8 cellular contexts compared by ENCODE assay signal in genomic region chr2:19990416-19990728, GRCh38. TPM values are rescaled to one million over a fixed set of nuclear protein-coding genes. Genes with fewer than 3 reads are reported as not detected.
DNase-seq lines count a peak whose midpoint lies in the region; ATAC-seq, FAIRE-seq and TF ChIP-seq lines count a peak whose summit lies in the region.

No MANE protein-coding gene starts in this region.

- no peaks in the 10 kb centered on the region for H3K9me1 ChIP-seq in K562 (ENCODE audit: control insufficient read depth, insufficient read depth, low read length)

- H4K20me1 ChIP-seq in K562 (replicated peaks; ENCODE audit: control insufficient read depth, insufficient read depth, low read length): no peaks in the 10 kb centered on the region

- no peak for TF ChIP-seq POLR2A in K562 (conservative IDR thresholded peaks at IDR 0.05)
- no peak for TF ChIP-seq POLR2A in right lobe of liver (IDR thresholded peaks at IDR 0.05)
- no peak for TF ChIP-seq POLR2A in GM18505 (IDR thresholded peaks at IDR 0.05; ENCODE audit: borderline replicate concordance, extremely low read depth, insufficient read depth, insufficient read length)

- in situ Hi-C loops in K562 (cut with MboI): no loop called here

- H3K9me3 ChIP-seq in K562 (replicated peaks; ENCODE audit: control insufficient read depth, insufficient read depth, low read depth, low read length): no peaks in the 10 kb centered on the region
- no peaks in the 10 kb centered on the region for H3K9me3 ChIP-seq in right lobe of liver
- no peaks in the 10 kb centered on the region for H3K9me3 ChIP-seq in thymus (ENCODE audit: control insufficient read depth)

- BruUV-seq in K562 (replicated peaks; lab: Mats Ljungman, UMichigan): no TSS peak

- no peaks in the 10 kb centered on the region for H3K36me3 Mint-ChIP-seq in activated CD4-positive, alpha-beta T cell treated with anti-CD3 and anti-CD28 coated beads, Interleukin-2, amount 10 ng/mL, durations not matched to agents 7 days and 5 days (ENCODE audit: low read depth)

- H3K4me2 ChIP-seq in K562 (ENCODE audit: insufficient read depth, low read length): peak overlapping the region; percentile 88

- no peaks in the 10 kb centered on the region for H3K9me3 Mint-ChIP-seq in activated CD4-positive, alpha-beta T cell treated with anti-CD3 and anti-CD28 coated beads, Interleukin-2, amount 10 ng/mL, durations not matched to agents 7 days and 5 days

- peak overlapping the region in 1 of 2 experiments; percentile 91; a peak in 2 of 4 replicates for H3K9ac ChIP-seq in K562 (ENCODE audit: insufficient read depth in 1 of 2, low read depth in 2 of 2, low read length in 2 of 2)

- no peak for DNase-seq in activated CD4-positive, alpha-beta T cell treated with anti-CD3 and anti-CD28 coated beads, Interleukin-2, amount 10 ng/mL, durations not matched to agents 7 days and 5 days
- DNase-seq in activated CD4-positive, alpha-beta T cell treated with anti-CD3 and anti-CD28 coated beads, Interleukin-2, amount 50 U/mL, for 1 hour: no peak
- no peak for DNase-seq in K562 (ENCODE audit: extremely low read depth in 1 of 4, low spot score in 3 of 4)
- DNase-seq in right lobe of liver: no peak
- DNase-seq in Ammon's horn (ENCODE audit: low spot score): no peak
- no peak for DNase-seq in activated CD8-positive, alpha-beta memory T cell treated with anti-CD3 and anti-CD28 coated beads, Interleukin-2, amount 50 U/mL, for 4 hours

- peak overlapping the region; percentile 74 for H3K4me3 ChIP-seq in K562
- peak overlapping the region; percentile 71 to 88 (median 85) for H3K4me3 ChIP-seq in right lobe of liver
- peak overlapping the region; percentile 88 for H3K4me3 ChIP-seq in thymus (ENCODE audit: low read length)

- no peaks in the 10 kb centered on the region; a peak in 2 of 5 replicates for H3K27me3 ChIP-seq in K562 (ENCODE audit: control insufficient read depth in 2 of 2, insufficient read depth in 2 of 2, low read length in 2 of 2)
- no peaks in the 10 kb centered on the region for H3K27me3 ChIP-seq in right lobe of liver
- peaks cover 4% of the 10 kb centered on the region for H3K27me3 ChIP-seq in thymus (ENCODE audit: control insufficient read depth, insufficient read depth)

- intact Hi-C loops in K562 (cut with micrococcal nuclease) (no loop called here), right lobe of liver (cut with DNase I) (no loop called here)

- H3K4me1 ChIP-seq in K562 (replicated peaks in 1 of 2; ENCODE audit: control insufficient read depth in 2 of 2, insufficient read depth in 2 of 2, low read length in 2 of 2) (peaks cover 0 to 9% of the 10 kb centered on the region in 2 experiments; a peak in 2 of 5 replicates), right lobe of liver (peaks cover 0 to 13% (median 0%) of the 10 kb centered on the region in 4 donors), thymus (ENCODE audit: control insufficient read depth, insufficient read depth, low read length) (peaks cover 9% of the 10 kb centered on the region)

- TF ChIP-seq RAD21 in K562 (CRISPR knock-in tag; conservative IDR thresholded peaks at IDR 0.05 in 1 of 2, IDR thresholded peaks at IDR 0.05 in 1 of 2): no peak

- ATAC-seq in K562 (no peak), right lobe of liver (peak in 1 of 4 donors; percentile 2), GM18505 (IDR thresholded peaks at IDR 0.05; ENCODE audit: unreplicated experiment) (no peak)

- peaks cover 4% of the 10 kb centered on the region; the same call in 2 of the 3 replicates for H3K36me3 ChIP-seq in K562 (ENCODE audit: control insufficient read depth, insufficient read depth, low read length)
- no peaks in the 10 kb centered on the region for H3K36me3 ChIP-seq in right lobe of liver
- H3K36me3 ChIP-seq in thymus (ENCODE audit: control insufficient read depth, insufficient read depth): no peaks in the 10 kb centered on the region

- H2AFZ ChIP-seq in K562 (ENCODE audit: low read depth, low read length): peak overlapping the region; percentile 96

- H3K4me3 Mint-ChIP-seq in activated CD4-positive, alpha-beta T cell treated with anti-CD3 and anti-CD28 coated beads, Interleukin-2, amount 10 ng/mL, durations not matched to agents 7 days and 5 days: peak overlapping the region; percentile 87

- H3K27me3 Mint-ChIP-seq in activated CD4-positive, alpha-beta T cell treated with anti-CD3 and anti-CD28 coated beads, Interleukin-2, amount 10 ng/mL, durations not matched to agents 7 days and 5 days: peaks cover 31% of the 10 kb centered on the region

- no peak for TF ChIP-seq EP300 in K562 (IDR thresholded peaks at IDR 0.05; ENCODE audit: low read length)

- POLR2A ChIA-PET in activated CD4-positive, alpha-beta T cell treated with anti-CD3 and anti-CD28 coated beads, Interleukin-2, amount 10 ng/mL, durations not matched to agents 7 days and 5 days (lab: Charles Lee): no interaction called here
- POLR2A ChIA-PET in K562 (lab: Yijun Ruan, JAX): interaction anchor here (1.4 kb wide), 1 partner anchor 16 kb away, joined by 4 read pairs; no protein-coding TSS in a partner anchor

- no peak for FAIRE-seq in K562 (lab: Jason Lieb, UNC)

- peaks cover 11% of the 10 kb centered on the region; the same call in 1 of the 3 replicates for H3K79me2 ChIP-seq in K562 (ENCODE audit: control insufficient read depth, insufficient read depth, low read length)

- CTCF ChIA-PET in activated CD4-positive, alpha-beta T cell treated with anti-CD3 and anti-CD28 coated beads, Interleukin-2, amount 10 ng/mL, durations not matched to agents 7 days and 5 days (lab: Charles Lee): interaction anchor here (1.2 kb wide), 1 partner anchor 11 kb away, joined by 4 read pairs; no protein-coding TSS in a partner anchor
- CTCF ChIA-PET in K562 (lab: Yijun Ruan, JAX; ENCODE audit: low intra/inter-chr PET ratio): no interaction called here

- no peak overlapping the region for H3K27ac ChIP-seq in K562 (ENCODE audit: extremely low read depth, low read depth, low read length)
- H3K27ac ChIP-seq in right lobe of liver: no peak overlapping the region
- H3K27ac ChIP-seq in thymus (ENCODE audit: low read depth): no peak overlapping the region

- H3K27ac Mint-ChIP-seq in activated CD4-positive, alpha-beta T cell treated with anti-CD3 and anti-CD28 coated beads, Interleukin-2, amount 10 ng/mL, durations not matched to agents 7 days and 5 days: peak overlapping the region; percentile 88

- no peak for TF ChIP-seq CTCF in K562 (IDR thresholded peaks at IDR 0.05 in 2 of 3, conservative IDR thresholded peaks at IDR 0.05 in 1 of 3; ENCODE audit: insufficient read depth in 2 of 3, low read depth in 1 of 3, low read length in 3 of 3)
- no peak for TF ChIP-seq CTCF in right lobe of liver (IDR thresholded peaks at IDR 0.05)

- H3K4me1 Mint-ChIP-seq in activated CD4-positive, alpha-beta T cell treated with anti-CD3 and anti-CD28 coated beads, Interleukin-2, amount 10 ng/mL, durations not matched to agents 7 days and 5 days: peaks cover 32% of the 10 kb centered on the region

- WGBS in K562 (ENCODE audit: insufficient coverage, low coverage, missing lambda C conversion rate): 51% methylated on average over 10 of the region's 10 CpGs
- WGBS in right lobe of liver (ENCODE audit: insufficient coverage, low coverage, low lambda C conversion rate, missing lambda C conversion rate): 10% methylated on average over 10 of the region's 10 CpGs
- WGBS in thymus: 32% methylated on average over 10 of the region's 10 CpGs

RNA-seq across cellular contexts. Expression of gene WDR35, which starts 0.5 kb away (rescaled TPM):
- 1 to 10 TPM; 3.9 to 4.0 TPM for total RNA-seq in activated CD4-positive, alpha-beta T cell treated with anti-CD3 and anti-CD28 coated beads, Interleukin-2, amount 10 ng/mL, durations not matched to agents 7 days and 5 days
- 6.3 and 26.2 TPM in 2 replicates for total RNA-seq in K562 (2011; cell fraction: chromatin; rRNA removed; ENCODE audit: low replicate concordance)
- total RNA-seq in K562 (2011; cell fraction: nucleolus; rRNA removed): 2.8 and 4.2 TPM in 2 replicates
- total RNA-seq in K562 (2011; cell fraction: nucleoplasm; rRNA removed): 7.7 and 10.5 TPM in 2 replicates
- total RNA-seq in K562 (2014; rRNA removed) (5.5 and 6.4 TPM in 2 replicates), K562 (2014; rRNA removed; fragmentation: Illumina TruSeq; extraction: Trizol) (12.3 and 13.1 TPM in 2 replicates), K562 (2015; rRNA removed; fragmentation: Illumina TruSeq; extraction: Trizol) (8.6 and 10.5 TPM in 2 replicates), K562 (2021) (9.2 and 9.6 TPM in 2 replicates), right lobe of liver (1 to 10 TPM; 1.2 to 3.3 (median 2.5) TPM)
- polyA plus RNA-seq in K562 (2011; rRNA removed) (7.0 and 9.5 TPM in 2 replicates), K562 (2014; fragmentation: Illumina TruSeq; extraction: Trizol) (6.8 and 8.0 TPM in 2 replicates), K562 (2014; fragmentation: Nextera tagmentation; extraction: Ambion mirVana) (1 to 10 TPM; 3.3 to 6.7 TPM), K562 (2014; rRNA removed) (6.2 and 7.3 TPM in 2 replicates), thymus (6.9 TPM)
- 1.6 and 3.3 TPM in 2 replicates for polyA plus RNA-seq in K562 (2011; cell fraction: cytosol; rRNA removed)
- polyA plus RNA-seq in K562 (2011; cell fraction: nucleus; rRNA removed): 9.1 and 10.2 TPM in 2 replicates
- polyA plus RNA-seq in K562 (2012): 3.3 and 4.2 TPM in 2 replicates
- polyA minus RNA-seq in K562 (2011; rRNA and poly(A)+ RNA removed): 22.3 and 25.7 TPM in 2 replicates
- polyA minus RNA-seq in K562 (2011; cell fraction: cytosol; rRNA and poly(A)+ RNA removed): 4.6 and 9.5 TPM in 2 replicates
- polyA minus RNA-seq in K562 (2011; cell fraction: nucleus; rRNA and poly(A)+ RNA removed): 7.5 and 10.8 TPM in 2 replicates

RNA-seq across cellular contexts. Expression of gene MATN3, which starts 22.1 kb away (rescaled TPM):
- total RNA-seq in activated CD4-positive, alpha-beta T cell treated with anti-CD3 and anti-CD28 coated beads, Interleukin-2, amount 10 ng/mL, durations not matched to agents 7 days and 5 days: not detected
- total RNA-seq in K562 (2011; cell fraction: chromatin; rRNA removed; ENCODE audit: low replicate concordance): not detected in 2 replicates
- not detected in 2 replicates for total RNA-seq in K562 (2011; cell fraction: nucleolus; rRNA removed)
- total RNA-seq in K562 (2011; cell fraction: nucleoplasm; rRNA removed): not detected in 2 replicates
- total RNA-seq in K562 (2014; rRNA removed) (not detected in 2 replicates), K562 (2014; rRNA removed; fragmentation: Illumina TruSeq; extraction: Trizol) (not detected in 2 replicates), K562 (2015; rRNA removed; fragmentation: Illumina TruSeq; extraction: Trizol) (not detected in 2 replicates), K562 (2021) (not detected in 2 replicates), right lobe of liver (not detected)
- polyA plus RNA-seq in K562 (2011; rRNA removed) (not detected in 2 replicates), K562 (2014; fragmentation: Illumina TruSeq; extraction: Trizol) (not detected in 2 replicates), K562 (2014; fragmentation: Nextera tagmentation; extraction: Ambion mirVana) (not detected), K562 (2014; rRNA removed) (0.30 TPM in 1 of 2 replicates, not detected in the other), thymus (0.91 TPM)
- 0.04 TPM in 1 of 2 replicates, not detected in the other for polyA plus RNA-seq in K562 (2011; cell fraction: cytosol; rRNA removed)
- polyA plus RNA-seq in K562 (2011; cell fraction: nucleus; rRNA removed): not detected in 2 replicates
- polyA plus RNA-seq in K562 (2012): not detected in 2 replicates
- not detected in 2 replicates for polyA minus RNA-seq in K562 (2011; rRNA and poly(A)+ RNA removed)
- not detected in 2 replicates for polyA minus RNA-seq in K562 (2011; cell fraction: cytosol; rRNA and poly(A)+ RNA removed)
- not detected in 2 replicates for polyA minus RNA-seq in K562 (2011; cell fraction: nucleus; rRNA and poly(A)+ RNA removed)
